In the genomic region with DNA sequence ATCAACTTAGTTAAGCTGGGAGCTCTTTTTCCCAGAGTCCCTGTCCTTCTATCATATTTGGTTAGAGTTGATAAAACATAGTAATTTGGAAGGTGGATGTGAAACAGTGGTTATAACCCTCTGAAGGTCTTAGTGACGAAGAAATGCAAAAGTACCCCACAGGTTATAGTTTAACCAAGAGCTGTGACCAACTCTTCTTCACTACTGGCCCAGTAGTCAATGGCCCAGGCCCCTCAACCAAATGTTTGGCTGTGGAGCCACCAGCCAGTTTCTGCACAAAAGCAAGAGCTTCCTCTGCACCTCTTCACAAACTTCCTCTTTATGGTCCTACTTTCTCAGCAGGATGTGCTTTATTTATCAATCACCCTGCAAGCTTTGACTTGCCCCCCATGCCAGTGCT, we compare ENCODE assay signal across 24 cellular contexts.
A peak's percentile ranks its signal among the peaks of the same experiment; 100 is the strongest.
DNase-seq lines count a peak whose midpoint lies in the region; ATAC-seq and TF ChIP-seq lines count a peak whose summit lies in the region.
"Had no signal": no experiment of that assay in that cellular context is flagged by ENCODE, and none has a peak within 500 bp of the region (broad histone marks: within the 10 kb centered on the region; RNA-seq: fewer than 3 reads in every experiment).

No MANE protein-coding gene starts in this region.

- POLR2A ChIA-PET in WTC11 (lab: Charles Lee): no interaction called here

- no peak for TF ChIP-seq EP300 in stomach (IDR thresholded peaks at IDR 0.05)

- intact Hi-C loops in right lobe of liver (cut with DNase I) (no loop called here), stomach (cut with DNase I; ENCODE audit: low total_unique reads) (no loop called here), body of pancreas (cut with DNase I) (no loop called here)

- no peaks in the 10 kb centered on the region for H3K36me3 Mint-ChIP-seq in WTC11
- H3K36me3 Mint-ChIP-seq: activated naive CD4-positive, alpha-beta T cell treated with anti-CD3 and anti-CD28 coated beads, Interleukin-2, amount 50 U/mL, for 72 hours; type B pancreatic cell had no signal

- H3K9me3 Mint-ChIP-seq in WTC11: peaks cover 23% of the 10 kb centered on the region; the same call in 1 of the 2 replicates
- H3K9me3 Mint-ChIP-seq: H9, type B pancreatic cell had no signal

- peak; percentile 4 to 20 for DNase-seq in Kasumi-1 (lab: John Stamatoyannopoulos, UW)
- DNase-seq in right lobe of liver: no peak
- DNase-seq in stomach: no peak
- DNase-seq in WTC11 (ENCODE audit: low spot score): no peak
- no peak for DNase-seq in body of pancreas
- DNase-seq: activated CD8-positive, alpha-beta T cell treated with anti-CD3 and anti-CD28 coated beads, Interleukin-2, amount 10 ng/mL, durations not matched to agents 7 days and 5 days; activated T-cell treated with anti-CD3 and anti-CD28 coated beads, Interleukin-2, amount 50 U/mL, for 72 hours; CD4-positive, alpha-beta T cell; glutamatergic neuron; H9; KG1; left ventricle myocardium superior; NCI-H1092 treated with DMSO at 0.1 percent for 48 hours; NCI-H524 treated with DMSO at 0.1 percent for 48 hours; nucleus accumbens; right cardiac atrium; Right ventricle myocardium superior; stimulated activated naive CD4-positive, alpha-beta T cell treated with Interleukin-2 at 50 U/mL for 16 hours; T-helper 1 cell had no signal

- H3K4me3 ChIP-seq in right lobe of liver: no peak overlapping the region
- H3K4me3 ChIP-seq in stomach: no peak overlapping the region
- H3K4me3 ChIP-seq in body of pancreas: no peak overlapping the region

- TF ChIP-seq CTCF in right lobe of liver (IDR thresholded peaks at IDR 0.05) (no peak), stomach (IDR thresholded peaks at IDR 0.05) (no peak), WTC11 (IDR thresholded peaks at IDR 0.05) (no peak), body of pancreas (IDR thresholded peaks at IDR 0.05) (no peak)

- WGBS in right lobe of liver (ENCODE audit: insufficient coverage, low coverage, low lambda C conversion rate, missing lambda C conversion rate): 60% methylated on average over 1 of the region's 1 CpG
- 79 to 96% (median 88%) methylated on average over 1 of the region's 1 CpG for WGBS in stomach, 5 donors
- WGBS in body of pancreas, 2 donors: 86 to 94% methylated on average over 1 of the region's 1 CpG

- no peak overlapping the region for H3K4me3 Mint-ChIP-seq in WTC11
- H3K4me3 Mint-ChIP-seq: activated CD8-positive, alpha-beta T cell treated with anti-CD3 and anti-CD28 coated beads, Interleukin-2, amount 10 ng/mL, durations not matched to agents 7 days and 5 days; activated T-cell treated with anti-CD3 and anti-CD28 coated beads, Interleukin-2, amount 50 U/mL, for 72 hours; CD4-positive, alpha-beta T cell; H9; type B pancreatic cell had no signal

- no peaks in the 10 kb centered on the region for H3K27me3 Mint-ChIP-seq in WTC11 (ENCODE audit: low read depth)
- H3K27me3 Mint-ChIP-seq: CD4-positive, alpha-beta T cell; type B pancreatic cell had no signal

- ATAC-seq in GM18861 (IDR thresholded peaks at IDR 0.05; ENCODE audit: unreplicated experiment) (peak; percentile 93), GM19468 (IDR thresholded peaks at IDR 0.05; ENCODE audit: extremely low read depth, unreplicated experiment) (peak; percentile 66), HG02981 (IDR thresholded peaks at IDR 0.05; ENCODE audit: unreplicated experiment) (peak; percentile 93), right lobe of liver (no peak), WTC11 (no peak), body of pancreas (no peak)
- ATAC-seq: activated CD8-positive, alpha-beta T cell treated with anti-CD3 and anti-CD28 coated beads, Interleukin-2, amount 10 ng/mL, durations not matched to agents 7 days and 5 days; activated naive CD4-positive, alpha-beta T cell treated with anti-CD3 and anti-CD28 coated beads, Interleukin-2, amount 50 U/mL, for 72 hours; activated T-cell treated with anti-CD3 and anti-CD28 coated beads, Interleukin-2, amount 50 U/mL, for 72 hours; left ventricle myocardium superior; right cardiac atrium had no signal

- H3K4me1 ChIP-seq in right lobe of liver (no peaks in the 10 kb centered on the region), stomach (no peaks in the 10 kb centered on the region), body of pancreas (no peaks in the 10 kb centered on the region)

- no peaks in the 10 kb centered on the region for H3K27me3 ChIP-seq in right lobe of liver
- no peaks in the 10 kb centered on the region for H3K27me3 ChIP-seq in stomach
- H3K27me3 ChIP-seq in body of pancreas: no peaks in the 10 kb centered on the region

- CTCF ChIA-PET in WTC11 (lab: Charles Lee): no interaction called here

- no peaks in the 10 kb centered on the region for H3K36me3 ChIP-seq in right lobe of liver
- no peaks in the 10 kb centered on the region for H3K36me3 ChIP-seq in stomach
- H3K36me3 ChIP-seq in body of pancreas (replicated peaks in 1 of 2; ENCODE audit: insufficient read depth in 1 of 2, low read depth in 2 of 2): no peaks in the 10 kb centered on the region

- H3K27ac Mint-ChIP-seq in WTC11: no peak overlapping the region
- H3K27ac Mint-ChIP-seq: activated CD8-positive, alpha-beta T cell treated with anti-CD3 and anti-CD28 coated beads, Interleukin-2, amount 10 ng/mL, durations not matched to agents 7 days and 5 days; activated naive CD4-positive, alpha-beta T cell treated with anti-CD3 and anti-CD28 coated beads, Interleukin-2, amount 50 U/mL, for 72 hours; activated T-cell treated with anti-CD3 and anti-CD28 coated beads, Interleukin-2, amount 50 U/mL, for 72 hours; CD4-positive, alpha-beta T cell; H9; type B pancreatic cell had no signal

- H3K4me1 Mint-ChIP-seq in WTC11: no peaks in the 10 kb centered on the region

- H3K27ac ChIP-seq in right lobe of liver (no peak overlapping the region), stomach (no peak overlapping the region), body of pancreas (no peak overlapping the region)

- no peaks in the 10 kb centered on the region for H3K9me3 ChIP-seq in right lobe of liver
- no peaks in the 10 kb centered on the region for H3K9me3 ChIP-seq in stomach
- H3K9me3 ChIP-seq in body of pancreas: no peaks in the 10 kb centered on the region

- TF ChIP-seq POLR2A in right lobe of liver (IDR thresholded peaks at IDR 0.05): no peak
- TF ChIP-seq POLR2A in stomach (IDR thresholded peaks at IDR 0.05): no peak
- TF ChIP-seq POLR2A in body of pancreas (IDR thresholded peaks at IDR 0.05): no peak

TF ChIP-seq in WTC11, 78 proteins besides CTCF, POLR2A, EP300 and RAD21 (continues in another document):
- TF ChIP-seq NR1H2 (CRISPR knock-in tag; IDR thresholded peaks at IDR 0.05) (no peak), GTF2I (CRISPR knock-in tag; conservative IDR thresholded peaks at IDR 0.05) (no peak), SOX15 (CRISPR knock-in tag; IDR thresholded peaks at IDR 0.05) (no peak), PRDM15 (CRISPR knock-in tag; IDR thresholded peaks at IDR 0.05) (no peak), NR2C2 (CRISPR knock-in tag; IDR thresholded peaks at IDR 0.05) (no peak), ZNF263 (CRISPR knock-in tag; IDR thresholded peaks at IDR 0.05; ENCODE audit: low read depth) (no peak), NFE2L1 (CRISPR knock-in tag; IDR thresholded peaks at IDR 0.05) (no peak), ZNF416 (CRISPR knock-in tag; IDR thresholded peaks at IDR 0.05) (no peak), ZBTB43 (CRISPR knock-in tag; IDR thresholded peaks at IDR 0.05) (no peak), EMX1 (CRISPR knock-in tag; IDR thresholded peaks at IDR 0.05) (no peak), IRF2 (CRISPR knock-in tag; IDR thresholded peaks at IDR 0.05; ENCODE audit: borderline replicate concordance, low read depth) (no peak), ZNF219 (CRISPR knock-in tag; IDR thresholded peaks at IDR 0.05; ENCODE audit: borderline replicate concordance) (no peak), JUN (CRISPR knock-in tag; IDR thresholded peaks at IDR 0.05) (no peak)

Comparison
In these comparisons a context has a peak if more than half of its experiments do, and no peak if none do; other contexts are left out.
1. ATAC-seq: peak in GM18861 (single experiment), GM19468 (single experiment) and HG02981 (single experiment); none in right lobe of liver (0 of 4), WTC11 (single experiment) and body of pancreas (single experiment).
2. DNase-seq: peak in Kasumi-1 (2 of 2); none in right lobe of liver (0 of 3), stomach (single experiment), WTC11 (single experiment) and body of pancreas (0 of 4).